In the genomic region with DNA sequence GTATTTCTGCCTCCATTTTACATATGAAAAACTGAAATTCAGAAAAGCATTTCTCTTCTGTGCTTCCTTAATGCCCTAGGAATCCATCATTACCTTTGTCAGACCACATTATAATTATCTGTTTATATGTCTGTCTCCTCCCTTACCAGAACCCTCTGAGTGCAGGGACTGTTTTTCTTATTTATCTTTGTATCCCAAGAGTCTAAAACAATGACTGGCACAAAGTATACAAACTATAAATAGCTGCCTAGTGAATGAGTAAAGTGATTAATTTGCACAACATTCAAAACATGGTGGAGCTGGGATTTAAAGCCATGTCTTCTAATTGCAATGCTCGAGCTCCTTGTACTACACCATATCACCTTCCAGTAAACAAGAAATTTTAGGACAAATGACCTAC, we compare ENCODE assay signal across 21 cellular contexts. TPM values are rescaled to one million over a fixed set of nuclear protein-coding genes. Genes with fewer than 3 reads are reported as not detected.
"Had no signal": no experiment of that assay in that cellular context is flagged by ENCODE, and none has a peak within 500 bp of the region (broad histone marks: within the 10 kb centered on the region; RNA-seq: fewer than 3 reads in every experiment).

No MANE protein-coding gene starts in this region.

- H3K4me1 Mint-ChIP-seq: activated naive CD8-positive, alpha-beta T cell treated with anti-CD3 and anti-CD28 coated beads, Interleukin-2, amount 50 U/mL, for 24 hours; neural crest cell; stimulated activated naive CD8-positive, alpha-beta T cell treated with anti-CD3 and anti-CD28 coated beads, Interleukin-15, amount 100 ng/mL, for 72 hours; T-cell had no signal

- H3K4me3 ChIP-seq: colonic mucosa, heart left ventricle, left lung, testis, upper lobe of right lung had no signal

- H3K4me1 ChIP-seq: colonic mucosa, left lung, testis, upper lobe of right lung had no signal

- H3K27ac Mint-ChIP-seq: activated CD8-positive, alpha-beta T cell treated with anti-CD3 and anti-CD28 coated beads, Interleukin-2, amount 10 ng/mL, durations not matched to agents 7 days and 5 days; activated naive CD8-positive, alpha-beta T cell treated with anti-CD3 and anti-CD28 coated beads, Interleukin-2, amount 50 U/mL, for 24 hours; effector memory CD8-positive, alpha-beta T cell; T-cell had no signal

- H3K9me3 Mint-ChIP-seq: activated naive CD8-positive, alpha-beta T cell treated with anti-CD3 and anti-CD28 coated beads, Interleukin-2, amount 50 U/mL, for 24 hours; effector memory CD8-positive, alpha-beta T cell; neural crest cell; stimulated activated naive CD8-positive, alpha-beta T cell treated with anti-CD3 and anti-CD28 coated beads, Interleukin-15, amount 100 ng/mL, for 72 hours; T-cell had no signal

- H3K9me3 ChIP-seq: colonic mucosa, heart left ventricle, left lung, testis, upper lobe of right lung had no signal

- H3K27me3 Mint-ChIP-seq: activated naive CD8-positive, alpha-beta T cell treated with anti-CD3 and anti-CD28 coated beads, Interleukin-2, amount 50 U/mL, for 24 hours; effector memory CD8-positive, alpha-beta T cell; stimulated activated naive CD8-positive, alpha-beta T cell treated with anti-CD3 and anti-CD28 coated beads, Interleukin-15, amount 100 ng/mL, for 72 hours; T-cell had no signal

- H3K27me3 ChIP-seq: colonic mucosa, heart left ventricle, left lung, testis, upper lobe of right lung had no signal

- H3K27ac ChIP-seq: colonic mucosa, left lung, testis, upper lobe of right lung, WERI-Rb-1 had no signal

- DNase-seq: activated CD4-positive, alpha-beta T cell treated with anti-CD3 and anti-CD28 coated beads for 48 hours; activated CD8-positive, alpha-beta memory T cell treated with anti-CD3 and anti-CD28 coated beads, Interleukin-2, amount 50 U/mL, for 48 hours; activated CD8-positive, alpha-beta T cell treated with anti-CD3 and anti-CD28 coated beads, Interleukin-2, amount 10 ng/mL, durations not matched to agents 7 days and 5 days; activated naive CD4-positive, alpha-beta T cell treated with Interleukin-2 at 50 U/mL for 16 hours; activated naive CD8-positive, alpha-beta T cell treated with anti-CD3 and anti-CD28 coated beads, Interleukin-2, amount 50 U/mL, for 24 hours; caudate nucleus; colonic mucosa; effector memory CD8-positive, alpha-beta T cell; erythroblast; foreskin melanocyte; heart left ventricle; left lung; stimulated activated CD4-positive, alpha-beta T cell treated with anti-CD3 and anti-CD28 coated beads, Interleukin-4, amount 100 ng/mL, for 4 hours; stimulated activated naive CD8-positive, alpha-beta T cell treated with anti-CD3 and anti-CD28 coated beads, Interleukin-15, amount 100 ng/mL, for 72 hours; T-cell; testis; upper lobe of right lung; WERI-Rb-1 had no signal

- H3K4me3 Mint-ChIP-seq: activated CD8-positive, alpha-beta T cell treated with anti-CD3 and anti-CD28 coated beads, Interleukin-2, amount 10 ng/mL, durations not matched to agents 7 days and 5 days; activated naive CD8-positive, alpha-beta T cell treated with anti-CD3 and anti-CD28 coated beads, Interleukin-2, amount 50 U/mL, for 24 hours; effector memory CD8-positive, alpha-beta T cell; neural crest cell; stimulated activated naive CD8-positive, alpha-beta T cell treated with anti-CD3 and anti-CD28 coated beads, Interleukin-15, amount 100 ng/mL, for 72 hours; T-cell had no signal

- ATAC-seq: activated CD8-positive, alpha-beta T cell treated with anti-CD3 and anti-CD28 coated beads, Interleukin-2, amount 10 ng/mL, durations not matched to agents 7 days and 5 days; activated naive CD8-positive, alpha-beta T cell treated with anti-CD3 and anti-CD28 coated beads, Interleukin-2, amount 50 U/mL, for 24 hours; effector memory CD8-positive, alpha-beta T cell; stimulated activated naive CD8-positive, alpha-beta T cell treated with anti-CD3 and anti-CD28 coated beads, Interleukin-15, amount 100 ng/mL, for 72 hours; T-cell; upper lobe of right lung had no signal

RNA-seq across cellular contexts. Expression of a gene that starts 49.3 kb away (rescaled TPM):
- total RNA-seq: activated CD8-positive, alpha-beta T cell treated with anti-CD3 and anti-CD28 coated beads, Interleukin-2, amount 10 ng/mL, durations not matched to agents 7 days and 5 days; myocyte; neural crest cell; osteocyte had no signal
